Comparison of ENCODE assay signal across 8 cellular contexts in genomic region chr19:51570962-51571575, GRCh38. TPM values are rescaled to one million over a fixed set of nuclear protein-coding genes. Genes with fewer than 3 reads are reported as not detected.
DNase-seq lines count a peak whose midpoint lies in the region; ATAC-seq and TF ChIP-seq lines count a peak whose summit lies in the region.

TSS of gene ZNF175 (plus strand) at chr19:51571283. CDS start at chr19:51573330, 2,047 bp downstream.

- H3K4me1 ChIP-seq in sigmoid colon = peaks cover 0 to 17% (median 13%) of the 10 kb centered on the region in 4 donors

- no peaks in the 10 kb centered on the region for H3K27me3 ChIP-seq in sigmoid colon

- H3K9me3 ChIP-seq in sigmoid colon = no peaks in the 10 kb centered on the region

- peak; percentile 50 for ATAC-seq in HG02884 (IDR thresholded peaks at IDR 0.05; ENCODE audit: unreplicated experiment)

- DNase-seq in GM13977 (ENCODE audit: low spot score) (peak; percentile 75), NCI-H2081 (lab: John Stamatoyannopoulos, UW) (peak; percentile 84 to 93), UCSD-AML1 (lab: John Stamatoyannopoulos, UW; ENCODE audit: unreplicated experiment) (peak; percentile 97), brain pericyte (ENCODE audit: low read depth, low spot score) (peak; percentile 95), sigmoid colon (peak; percentile 97), SKM-1 treated with dmso at 0.1 percent for 144 hours (lab: John Stamatoyannopoulos, UW; ENCODE audit: unreplicated experiment) (no peak)

- H3K36me3 ChIP-seq in sigmoid colon = peaks cover 0 to 21% (median 6%) of the 10 kb centered on the region in 4 donors

- intact Hi-C loops in sigmoid colon (cut with DNase I) = loop anchor here (1.0 to 10.0 kb wide), 4 partner anchors 23 to 464 kb away; partner anchors contain the start of genes CLDND2, CTU1 and ETFB

- H3K4me3 ChIP-seq in iPS-11a (ENCODE audit: low read depth, low read length) = peak within 1 kb of the TSS; percentile 45
- peak within 1 kb of the TSS; percentile 51 to 75 (median 68) for H3K4me3 ChIP-seq in sigmoid colon

- H3K27ac ChIP-seq in sigmoid colon = peak within 1 kb of the TSS; percentile 63 to 78 (median 76)

- in situ Hi-C loops in GM13977 (cut with MboI; ENCODE audit: low pct_unique_long_range_greater_than_20kb, low sequenced_read_pairs, unreplicated experiment) = no loop called here

- 0 to 1% methylated on average over 30 of the region's 30 CpGs for WGBS in sigmoid colon, 2 donors

- TF ChIP-seq EP300 in sigmoid colon (IDR thresholded peaks at IDR 0.05) = no peak

- no peak for TF ChIP-seq POLR2A in sigmoid colon (IDR thresholded peaks at IDR 0.05)

- no peak for TF ChIP-seq CTCF in GM13977 (IDR thresholded peaks at IDR 0.05; ENCODE audit: extremely low read depth, insufficient read depth, missing control alignments)
- TF ChIP-seq CTCF in sigmoid colon (IDR thresholded peaks at IDR 0.05) = no peak

RNA-seq across cellular contexts. Expression of gene ZNF175, which starts in this region (rescaled TPM):
- 1 to 10 TPM; 3.3 to 5.8 (median 5.2) TPM for total RNA-seq in sigmoid colon
- polyA plus RNA-seq in sigmoid colon = 1 to 10 TPM; 1.4 to 3.6 (median 3.6) TPM
